Comparison of ENCODE assay signal across 29 cellular contexts in the genomic region with DNA sequence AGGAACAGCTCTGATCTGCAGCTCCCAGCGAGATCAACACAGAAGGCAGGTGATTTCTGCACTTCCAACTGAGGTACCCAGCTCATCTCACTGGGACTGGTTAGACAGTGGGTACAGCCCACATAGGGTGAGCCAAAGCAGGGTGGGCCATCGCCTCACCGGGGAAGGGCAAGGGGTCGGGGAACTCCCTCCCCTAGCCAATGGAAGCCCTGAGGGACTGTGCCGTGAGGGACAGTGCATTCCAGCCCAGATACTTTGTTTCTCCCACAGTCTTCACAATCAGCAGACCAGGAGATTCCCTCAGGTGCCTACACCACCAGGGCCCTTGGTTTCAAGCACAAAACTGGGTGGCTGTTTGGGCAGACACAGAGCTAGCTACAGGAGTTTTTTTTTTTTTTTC.
"Had no signal": no experiment of that assay in that cellular context is flagged by ENCODE, and none has a peak within 500 bp of the region (broad histone marks: within the 10 kb centered on the region; RNA-seq: fewer than 3 reads in every experiment).

No MANE protein-coding gene starts in this region.

- H3K4me3 Mint-ChIP-seq: dendritic cell treated with granulocyte-macrophage colony-stimulating factor and Interleukin-4, amounts not matched to agents 40 ng/mL and 50 ng/mL, for 4 days; effector memory CD8-positive, alpha-beta T cell; endodermal cell had no signal

- H3K27ac Mint-ChIP-seq: dendritic cell treated with granulocyte-macrophage colony-stimulating factor and Interleukin-4, amounts not matched to agents 40 ng/mL and 50 ng/mL, for 4 days; effector memory CD8-positive, alpha-beta T cell; endodermal cell had no signal

- DNase-seq: colonic mucosa; cortex of kidney; dermis blood vessel endothelial cell; dorsolateral prefrontal cortex; effector CD4-positive, alpha-beta T cell; effector CD8-positive, alpha-beta T cell; effector memory CD4-positive, alpha-beta T cell; effector memory CD8-positive, alpha-beta T cell; endodermal cell; erythroblast; esophagus squamous epithelium; foreskin fibroblast; foreskin keratinocyte; foreskin melanocyte; gastrocnemius medialis; glutamatergic neuron; head of caudate nucleus; heart left ventricle; heart right ventricle had no signal

- H3K27me3 ChIP-seq: colonic mucosa, esophagus muscularis mucosa, gastroesophageal sphincter had no signal

- H3K4me3 ChIP-seq: colonic mucosa, coronary artery, dorsolateral prefrontal cortex, esophagus muscularis mucosa, esophagus squamous epithelium, gastrocnemius medialis, gastroesophageal sphincter, heart left ventricle, heart right ventricle had no signal

- ATAC-seq: effector memory CD8-positive, alpha-beta T cell; esophagus mucosa; foreskin keratinocyte; gastrocnemius medialis; gastroesophageal sphincter; heart left ventricle; heart right ventricle had no signal

- H3K4me1 ChIP-seq: colonic mucosa, esophagus muscularis mucosa, esophagus squamous epithelium, foreskin keratinocyte, gastrocnemius medialis, gastroesophageal sphincter, heart left ventricle, heart right ventricle had no signal

- H3K9me3 ChIP-seq: colonic mucosa, esophagus squamous epithelium, gastrocnemius medialis, gastroesophageal sphincter had no signal

- H3K4me1 Mint-ChIP-seq: endodermal cell had no signal

- FAIRE-seq: colon, endometrium, endothelial cell of umbilical vein, frontal cortex had no signal

- H3K36me3 ChIP-seq: colonic mucosa, esophagus muscularis mucosa, esophagus squamous epithelium, gastrocnemius medialis, gastroesophageal sphincter, heart left ventricle, heart right ventricle had no signal

- H3K27ac ChIP-seq: colonic mucosa, coronary artery, dorsolateral prefrontal cortex, epithelial cell of prostate, esophagus muscularis mucosa, esophagus squamous epithelium, foreskin keratinocyte, gastrocnemius medialis, gastroesophageal sphincter, heart left ventricle, heart right ventricle had no signal
